In genomic region chr1:17239420-17239819, GRCh38 we compare ENCODE assay signal across 8 cellular contexts. TPM values are rescaled to one million over a fixed set of nuclear protein-coding genes. Genes with fewer than 3 reads are reported as not detected.
A peak's percentile ranks its signal among the peaks of the same experiment; 100 is the strongest.
DNase-seq lines count a peak whose midpoint lies in the region; ATAC-seq, FAIRE-seq and TF ChIP-seq lines count a peak whose summit lies in the region.

No MANE protein-coding gene starts in this region.

- H4K20me1 ChIP-seq in K562 (replicated peaks; ENCODE audit: control insufficient read depth, insufficient read depth, low read length): peaks cover 12% of the 10 kb centered on the region

- TF ChIP-seq RAD21 in K562 (CRISPR knock-in tag; conservative IDR thresholded peaks at IDR 0.05 in 1 of 2, IDR thresholded peaks at IDR 0.05 in 1 of 2): no peak

- peak; percentile 30 for DNase-seq in D721Med (ENCODE audit: insufficient read length, low spot score)
- peak; percentile 94 for DNase-seq in H7
- peak; percentile 67 to 80 for DNase-seq in NCI-H524 (lab: John Stamatoyannopoulos, UW)
- peak; percentile 75 to 85 (median 84) for DNase-seq in K562 (ENCODE audit: extremely low read depth in 1 of 4, low spot score in 3 of 4)
- DNase-seq in left kidney (ENCODE audit: low read depth, low spot score): peak; percentile 96

- H3K79me2 ChIP-seq in K562 (ENCODE audit: control insufficient read depth, insufficient read depth, low read length): no peaks in the 10 kb centered on the region

- no peaks in the 10 kb centered on the region for H3K36me3 ChIP-seq in H7 (replicated peaks; ENCODE audit: control insufficient read depth, insufficient read depth, low read length)
- H3K36me3 ChIP-seq in K562 (ENCODE audit: control insufficient read depth, insufficient read depth, low read length): no peaks in the 10 kb centered on the region

- no TSS peak for BruUV-seq in K562 (replicated peaks; lab: Mats Ljungman, UMichigan)

- TF ChIP-seq POLR2A in K562 (conservative IDR thresholded peaks at IDR 0.05): no peak

- peak; percentile 85 for ATAC-seq in K562
- ATAC-seq in HG03280 (IDR thresholded peaks at IDR 0.05; ENCODE audit: unreplicated experiment): no peak
- no peak for ATAC-seq in HG03520 (IDR thresholded peaks at IDR 0.05; ENCODE audit: unreplicated experiment)
- ATAC-seq in HG02840 (IDR thresholded peaks at IDR 0.05; ENCODE audit: low FRiP score, unreplicated experiment): no peak

- in situ Hi-C loops in K562 (cut with MboI): no loop called here

- no peak overlapping the region for H3K27ac ChIP-seq in K562 (ENCODE audit: extremely low read depth, low read depth, low read length)

- no peak overlapping the region for H3K9ac ChIP-seq in K562 (ENCODE audit: insufficient read depth in 1 of 2, low read depth in 2 of 2, low read length in 2 of 2)

- POLR2A ChIA-PET in K562 (lab: Yijun Ruan, JAX): interaction anchor here (0.6 to 1.1 kb wide), 4 partner anchors 17 to 187 kb away, joined by 3 to 4 read pairs (median 4); no protein-coding TSS in a partner anchor

- 8% methylated on average over 1 of the region's 1 CpG for WGBS in K562 (ENCODE audit: insufficient coverage, low coverage, missing lambda C conversion rate)

- H3K4me1 ChIP-seq in K562 (replicated peaks in 1 of 2; ENCODE audit: control insufficient read depth in 2 of 2, insufficient read depth in 2 of 2, low read length in 2 of 2): peaks cover 0 to 3% of the 10 kb centered on the region in 2 experiments; a peak in 1 of 5 replicates

- peaks cover 4% of the 10 kb centered on the region for H3K9me1 ChIP-seq in K562 (ENCODE audit: control insufficient read depth, insufficient read depth, low read length)

- FAIRE-seq in D721Med (lab: Jason Lieb, UNC) (no peak), K562 (lab: Jason Lieb, UNC) (peak; percentile 89)

- TF ChIP-seq CTCF in D721Med (IDR thresholded peaks at IDR 0.05; ENCODE audit: insufficient read depth, missing control alignments) (no peak), K562 (IDR thresholded peaks at IDR 0.05 in 2 of 3, conservative IDR thresholded peaks at IDR 0.05 in 1 of 3; ENCODE audit: insufficient read depth in 2 of 3, low read depth in 1 of 3, low read length in 3 of 3) (no peak)

- H2AFZ ChIP-seq in K562 (ENCODE audit: low read depth, low read length): no peak overlapping the region

- H3K4me2 ChIP-seq in K562 (ENCODE audit: insufficient read depth, low read length): no peak overlapping the region

- intact Hi-C loops in K562 (cut with micrococcal nuclease): loop anchor here (2.0 to 5.0 kb wide), 2 partner anchors 35 to 617 kb away; no protein-coding TSS in a partner anchor

- no peaks in the 10 kb centered on the region for H3K9me3 ChIP-seq in K562 (replicated peaks; ENCODE audit: control insufficient read depth, insufficient read depth, low read depth, low read length)

- H3K4me3 ChIP-seq in H7 (ENCODE audit: insufficient read depth, low read depth, low read length): no peak overlapping the region
- no peak overlapping the region for H3K4me3 ChIP-seq in K562

- CTCF ChIA-PET in K562 (lab: Yijun Ruan, JAX; ENCODE audit: low intra/inter-chr PET ratio): no interaction called here

- peaks cover 4% of the 10 kb centered on the region for H3K27me3 ChIP-seq in H7 (ENCODE audit: control insufficient read depth, insufficient read depth, low read length)
- H3K27me3 ChIP-seq in K562 (ENCODE audit: control insufficient read depth in 2 of 2, insufficient read depth in 2 of 2, low read length in 2 of 2): peaks cover 22 to 53% of the 10 kb centered on the region in 2 experiments

- TF ChIP-seq EP300 in K562 (IDR thresholded peaks at IDR 0.05; ENCODE audit: low read length): no peak

TF ChIP-seq in K562, 482 proteins besides CTCF, POLR2A, EP300 and RAD21 (continues in another document):
- TF ChIP-seq ZC3H8 (IDR thresholded peaks at IDR 0.05): no peak
- peak; percentile 80 for TF ChIP-seq NUFIP1 (IDR thresholded peaks at IDR 0.05; ENCODE audit: partially characterized antibody)
- no peak for TF ChIP-seq ZNF140 (CRISPR knock-in tag; IDR thresholded peaks at IDR 0.05)
- TF ChIP-seq ZZZ3 (IDR thresholded peaks at IDR 0.05): no peak
- no peak for TF ChIP-seq ID3 (CRISPR knock-in tag; IDR thresholded peaks at IDR 0.05)
- TF ChIP-seq ID3 (tag; IDR thresholded peaks at IDR 0.05): no peak

RNA-seq across cellular contexts. Expression of gene PADI3, which starts 9.5 kb away (rescaled TPM):
- total RNA-seq in H7 (2014; rRNA removed; shearing (Covaris generic)): 1.2 and 4.1 TPM in 2 replicates
- not detected in 2 replicates for total RNA-seq in K562 (2011; cell fraction: chromatin; rRNA removed; ENCODE audit: low replicate concordance)
- not detected in 2 replicates for total RNA-seq in K562 (2011; cell fraction: nucleolus; rRNA removed)
- not detected in 2 replicates for total RNA-seq in K562 (2011; cell fraction: nucleoplasm; rRNA removed)
- total RNA-seq in K562 (2014; rRNA removed) (not detected in 2 replicates), K562 (2014; rRNA removed; fragmentation: Illumina TruSeq; extraction: Trizol) (not detected in 2 replicates), K562 (2015; rRNA removed; fragmentation: Illumina TruSeq; extraction: Trizol) (not detected in 2 replicates), K562 (2021) (not detected in 2 replicates)
- polyA plus RNA-seq in K562 (2011; rRNA removed) (not detected in 2 replicates), K562 (2014; fragmentation: Illumina TruSeq; extraction: Trizol) (not detected in 2 replicates), K562 (2014; fragmentation: Nextera tagmentation; extraction: Ambion mirVana) (not detected), K562 (2014; rRNA removed) (not detected in 2 replicates)
- not detected in 2 replicates for polyA plus RNA-seq in K562 (2011; cell fraction: cytosol; rRNA removed)
- not detected in 2 replicates for polyA plus RNA-seq in K562 (2011; cell fraction: nucleus; rRNA removed)
- polyA plus RNA-seq in K562 (2012): 0.06 TPM in 1 of 2 replicates, not detected in the other
- polyA minus RNA-seq in K562 (2011; rRNA and poly(A)+ RNA removed): not detected in 2 replicates
- not detected in 2 replicates for polyA minus RNA-seq in K562 (2011; cell fraction: cytosol; rRNA and poly(A)+ RNA removed)
- not detected in 2 replicates for polyA minus RNA-seq in K562 (2011; cell fraction: nucleus; rRNA and poly(A)+ RNA removed)

RNA-seq across cellular contexts. Expression of gene PADI1, which starts 34.5 kb away (rescaled TPM):
- total RNA-seq in H7 (2014; rRNA removed; shearing (Covaris generic)): 0.07 and 0.45 TPM in 2 replicates
- not detected in 2 replicates for total RNA-seq in K562 (2011; cell fraction: chromatin; rRNA removed; ENCODE audit: low replicate concordance)
- not detected in 2 replicates for total RNA-seq in K562 (2011; cell fraction: nucleolus; rRNA removed)
- not detected in 2 replicates for total RNA-seq in K562 (2011; cell fraction: nucleoplasm; rRNA removed)
- total RNA-seq in K562 (2014; rRNA removed) (not detected in 2 replicates), K562 (2014; rRNA removed; fragmentation: Illumina TruSeq; extraction: Trizol) (not detected in 2 replicates), K562 (2015; rRNA removed; fragmentation: Illumina TruSeq; extraction: Trizol) (not detected in 2 replicates), K562 (2021) (not detected in 2 replicates)
- polyA plus RNA-seq in K562 (2011; rRNA removed) (not detected in 2 replicates), K562 (2014; fragmentation: Illumina TruSeq; extraction: Trizol) (not detected in 2 replicates), K562 (2014; fragmentation: Nextera tagmentation; extraction: Ambion mirVana) (not detected), K562 (2014; rRNA removed) (not detected in 2 replicates)
- polyA plus RNA-seq in K562 (2011; cell fraction: cytosol; rRNA removed): not detected in 2 replicates
- polyA plus RNA-seq in K562 (2011; cell fraction: nucleus; rRNA removed): not detected in 2 replicates
- 0.03 TPM in 1 of 2 replicates, not detected in the other for polyA plus RNA-seq in K562 (2012)
- polyA minus RNA-seq in K562 (2011; rRNA and poly(A)+ RNA removed): not detected in 2 replicates
- polyA minus RNA-seq in K562 (2011; cell fraction: cytosol; rRNA and poly(A)+ RNA removed): not detected in 2 replicates
- not detected in 2 replicates for polyA minus RNA-seq in K562 (2011; cell fraction: nucleus; rRNA and poly(A)+ RNA removed)

Comparison
In these comparisons a context has a peak if more than half of its experiments do, and no peak if none do; other contexts are left out.
1. DNase-seq: peak in every context shown above with its lines; median percentile 96 in left kidney; 94 in H7; 84 in K562; 74 in NCI-H524; 30 in D721Med.